ENCODE assay signal across 8 cellular contexts in the genomic region with DNA sequence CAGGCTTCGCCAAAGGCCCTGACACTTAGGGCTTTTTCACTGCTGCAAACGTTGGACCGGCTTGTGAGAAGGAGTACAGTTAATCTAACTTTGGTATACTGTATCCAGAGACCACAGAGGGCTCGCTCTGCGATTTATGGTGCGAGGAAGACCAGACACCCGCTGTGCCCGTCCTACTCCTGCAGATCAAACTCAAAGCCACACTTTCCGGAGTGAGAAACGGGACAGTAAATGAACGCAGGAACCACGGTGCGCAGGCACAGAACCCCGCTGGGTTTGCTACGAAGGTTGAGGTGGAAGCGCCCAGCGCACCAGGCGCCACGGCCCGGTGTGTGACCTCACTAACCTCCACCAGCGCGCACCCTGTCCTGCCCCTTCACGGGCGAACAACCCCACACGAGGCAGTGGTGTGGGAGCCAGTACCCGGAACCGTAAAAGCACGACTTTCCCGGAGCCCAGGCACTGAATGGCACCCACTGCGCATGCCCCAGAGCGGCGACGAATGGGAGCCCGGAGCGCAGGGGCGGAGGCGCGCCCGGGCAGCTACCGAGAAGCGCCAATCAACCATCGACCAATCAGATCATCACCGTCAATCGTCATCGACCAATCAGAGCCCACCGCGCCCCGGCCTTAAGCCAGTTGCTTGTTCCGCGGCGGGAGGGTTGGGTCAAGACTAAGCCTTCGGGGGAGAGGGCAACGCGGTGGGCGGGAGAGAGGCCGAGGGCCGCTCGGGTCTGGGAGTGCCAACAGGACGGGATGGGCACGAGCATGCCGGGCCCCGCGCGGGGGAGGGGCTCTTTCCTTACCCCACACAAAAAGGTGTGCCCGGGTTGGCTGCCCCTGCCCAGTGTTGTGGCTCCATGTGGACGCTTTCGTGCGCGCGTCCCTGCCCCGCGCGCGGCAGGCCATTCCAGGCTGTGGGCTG. TPM values are rescaled to one million over a fixed set of nuclear protein-coding genes. Genes with fewer than 3 reads are reported as not detected.
DNase-seq lines count a peak whose midpoint lies in the region; ATAC-seq lines count a peak whose summit lies in the region.

No MANE protein-coding gene starts in this region.

- H3K27ac Mint-ChIP-seq in IgD-negative memory B cell = peak overlapping the region; percentile 93 to 96 (median 94)

- H3K27me3 Mint-ChIP-seq in IgD-negative memory B cell = no peaks in the 10 kb centered on the region

- H3K4me3 ChIP-seq in esophagus (ENCODE audit: low read depth in 1 of 2, low read length in 2 of 2) = peak overlapping the region; percentile 46 to 80
- H3K4me3 ChIP-seq in mucosa of rectum (ENCODE audit: low read length in 2 of 2) = peak overlapping the region; percentile 85 to 88

- H3K4me1 ChIP-seq in esophagus (ENCODE audit: control insufficient read depth in 2 of 2, insufficient read depth in 2 of 2, low read length in 1 of 2) (no peaks in the 10 kb centered on the region), mucosa of rectum (ENCODE audit: control insufficient read depth in 2 of 2, insufficient read depth in 2 of 2, low read length in 2 of 2) (peaks cover 0 to 5% of the 10 kb centered on the region in 2 donors)

- no peaks in the 10 kb centered on the region for H3K27me3 ChIP-seq in esophagus (ENCODE audit: control insufficient read depth in 1 of 2, insufficient read depth in 2 of 2, low read length in 2 of 2)
- no peaks in the 10 kb centered on the region for H3K27me3 ChIP-seq in mucosa of rectum (ENCODE audit: control insufficient read depth in 2 of 2, insufficient read depth in 2 of 2, low read length in 2 of 2)

- H3K9me3 Mint-ChIP-seq in IgD-negative memory B cell = no peaks in the 10 kb centered on the region

- no peaks in the 10 kb centered on the region for H3K36me3 ChIP-seq in esophagus (ENCODE audit: control insufficient read depth in 2 of 2, insufficient read depth in 2 of 2, low read length in 1 of 2)
- H3K36me3 ChIP-seq in mucosa of rectum (ENCODE audit: control insufficient read depth in 2 of 2, insufficient read depth in 2 of 2, low read length in 2 of 2) = no peaks in the 10 kb centered on the region

- peak; percentile 83 for DNase-seq in DMS153 (lab: John Stamatoyannopoulos, UW)
- peak; percentile 97 for DNase-seq in OCI-M1 (lab: John Stamatoyannopoulos, UW)
- DNase-seq in activated T-cell treated with anti-CD3 and anti-CD28 coated beads for 48 hours (ENCODE audit: low read depth) = peak; percentile 84
- peak; percentile 70 to 79 for DNase-seq in stimulated activated CD8-positive, alpha-beta memory T cell treated with anti-CD3 and anti-CD28 coated beads, Interleukin-4, amount 100 ng/mL, for 4 hours (ENCODE audit: low read depth in 2 of 2, low spot score in 1 of 2)

- peak overlapping the region; percentile 88 to 94 (median 94) for H3K4me3 Mint-ChIP-seq in IgD-negative memory B cell

- H3K36me3 Mint-ChIP-seq in IgD-negative memory B cell = no peaks in the 10 kb centered on the region

- peaks cover 0 to 7% (median 4%) of the 10 kb centered on the region in 3 donors for H3K4me1 Mint-ChIP-seq in IgD-negative memory B cell

- H3K27ac ChIP-seq in esophagus (ENCODE audit: low read depth in 2 of 2, low read length in 1 of 2) (peak overlapping the region; percentile 80 to 91), mucosa of rectum (ENCODE audit: low read depth in 2 of 2, low read length in 2 of 2) (peak overlapping the region; percentile 80 to 83)

- peak; percentile 89 for ATAC-seq in GM21576 (IDR thresholded peaks at IDR 0.05; ENCODE audit: unreplicated experiment)

- H3K9me3 ChIP-seq in esophagus (ENCODE audit: control insufficient read depth in 2 of 2, insufficient read depth in 1 of 2, low read depth in 1 of 2, low read length in 1 of 2) (peaks cover 0 to 6% of the 10 kb centered on the region in 2 donors), mucosa of rectum (ENCODE audit: control insufficient read depth in 2 of 2, low read length in 2 of 2) (no peaks in the 10 kb centered on the region)

- peak overlapping the region; percentile 68 to 85 for H3K9ac ChIP-seq in mucosa of rectum (ENCODE audit: low read depth in 1 of 2, low read length in 2 of 2)

- 1 to 41% methylated on average over 68 to 74 of the region's 74 CpGs for WGBS in esophagus, 2 donors

RNA-seq across cellular contexts. Expression of a gene that starts 21.3 kb away (rescaled TPM):
- polyA plus RNA-seq in IgD-negative memory B cell (58.3 TPM), esophagus (10 to 100 TPM; 45.1 to 55.6 TPM)

RNA-seq across cellular contexts. Expression of a gene that starts 22.6 kb away (rescaled TPM):
- polyA plus RNA-seq in IgD-negative memory B cell (27.3 TPM), esophagus (10 to 100 TPM in 1 of 2 donors, 1 to 10 TPM in 1; 7.3 to 18.1 TPM)

RNA-seq across cellular contexts. Expression of a gene that starts 27.2 kb away (rescaled TPM):
- 37.6 TPM for polyA plus RNA-seq in IgD-negative memory B cell
- 1 to 10 TPM; 7.2 to 7.8 TPM for polyA plus RNA-seq in esophagus

RNA-seq across cellular contexts. Expression of a gene that starts 42.2 kb away (rescaled TPM):
- polyA plus RNA-seq in IgD-negative memory B cell (1.2 TPM), esophagus (10 to 100 TPM; 23.1 to 27.9 TPM)

RNA-seq across cellular contexts. Expression of a gene that starts 57.8 kb away (rescaled TPM):
- polyA plus RNA-seq in IgD-negative memory B cell (6.7 TPM), esophagus (10 to 100 TPM; 20.5 to 20.9 TPM)

Comparison
In these comparisons a context has a peak if more than half of its experiments do, and no peak if none do; other contexts are left out.
1. Peak in every context shown above with its lines: DNase-seq, ATAC-seq, H3K4me3 ChIP-seq and H3K27ac ChIP-seq.